Comparison of ENCODE assay signal across 9 cellular contexts in genomic region chr6:126312013-126312665, GRCh38. TPM values are rescaled to one million over a fixed set of nuclear protein-coding genes. Genes with fewer than 3 reads are reported as not detected.
DNase-seq lines count a peak whose midpoint lies in the region; ATAC-seq, FAIRE-seq and TF ChIP-seq lines count a peak whose summit lies in the region.
"Had no signal": no experiment of that assay in that cellular context is flagged by ENCODE, and none has a peak within 500 bp of the region (broad histone marks: within the 10 kb centered on the region; RNA-seq: fewer than 3 reads in every experiment).

No MANE protein-coding gene starts in this region.

- no peak for TF ChIP-seq POLR2A in A549 (IDR thresholded peaks at IDR 0.05; ENCODE audit: low read length)

- FAIRE-seq in A549 (lab: Jason Lieb, UNC), result no peak

- no peak overlapping the region for H3K4me2 ChIP-seq in A549

- ATAC-seq in A549 (peak in 1 of 2 experiments; percentile 82; a peak in 3 of 6 replicates), GM18873 (IDR thresholded peaks at IDR 0.05; ENCODE audit: low FRiP score, unreplicated experiment) (peak; percentile 80), HG03039 (IDR thresholded peaks at IDR 0.05; ENCODE audit: unreplicated experiment) (peak; percentile 83), left lung (peak; percentile 61)

- no peak overlapping the region for H3K4me3 Mint-ChIP-seq in activated T-helper 2 cell treated with anti-CD3 and anti-CD28 coated beads, Interferon-gamma antibody, Interleukin-2, Interleukin-4, amounts not matched to agents 10 μg/mL and 5 μg/mL and 100 μg/mL, durations not matched to agents 14 hours and 24 hours and 36 hours (ENCODE audit: low read depth)
- H3K4me3 Mint-ChIP-seq: central memory CD8-positive, alpha-beta T cell had no signal

- H3K4me3 ChIP-seq in A549 (no peak overlapping the region), left lung (no peak overlapping the region), MG63 (no peak overlapping the region)

- POLR2A ChIA-PET in A549 (lab: Yijun Ruan, JAX), result no interaction called here
- POLR2A ChIA-PET in RWPE1 (lab: Yijun Ruan, JAX; ENCODE audit: low non-redundant PET), result no interaction called here

- no peak for TF ChIP-seq EP300 in A549 (IDR thresholded peaks at IDR 0.05)

- TF ChIP-seq RAD21 in A549 (conservative IDR thresholded peaks at IDR 0.05 in 1 of 2, IDR thresholded peaks at IDR 0.05 in 1 of 2), result peak in 1 of 2 experiments; percentile 25; a peak in 1 of 5 replicates

- TF ChIP-seq CTCF in A549 (IDR thresholded peaks at IDR 0.05) (no peak), RWPE1 (conservative IDR thresholded peaks at IDR 0.05; ENCODE audit: low read depth) (no peak), left lung (IDR thresholded peaks at IDR 0.05) (no peak)

- no peaks in the 10 kb centered on the region for H3K36me3 Mint-ChIP-seq in activated T-helper 2 cell treated with anti-CD3 and anti-CD28 coated beads, Interferon-gamma antibody, Interleukin-2, Interleukin-4, amounts not matched to agents 10 μg/mL and 5 μg/mL and 100 μg/mL, durations not matched to agents 14 hours and 24 hours and 36 hours (ENCODE audit: low read depth)

- peaks cover 4% of the 10 kb centered on the region for H3K27me3 Mint-ChIP-seq in activated T-helper 2 cell treated with anti-CD3 and anti-CD28 coated beads, Interferon-gamma antibody, Interleukin-2, Interleukin-4, amounts not matched to agents 10 μg/mL and 5 μg/mL and 100 μg/mL, durations not matched to agents 14 hours and 24 hours and 36 hours (ENCODE audit: low read depth)
- H3K27me3 Mint-ChIP-seq: central memory CD8-positive, alpha-beta T cell had no signal

- H3K27me3 ChIP-seq in left lung (no peaks in the 10 kb centered on the region), MG63 (no peaks in the 10 kb centered on the region)

- no peaks in the 10 kb centered on the region for H3K4me1 ChIP-seq in A549
- H3K4me1 ChIP-seq in left lung, result no peaks in the 10 kb centered on the region

- H3K36me3 ChIP-seq in left lung, result no peaks in the 10 kb centered on the region
- H3K36me3 ChIP-seq in MG63, result no peaks in the 10 kb centered on the region

- intact Hi-C loops in left lung (cut with DNase I), result no loop called here
- intact Hi-C loops in activated T-helper 2 cell treated with anti-CD3 and anti-CD28 coated beads, Interferon-gamma antibody, Interleukin-2, Interleukin-4, amounts not matched to agents 10 μg/mL and 5 μg/mL and 100 μg/mL, durations not matched to agents 14 hours and 24 hours and 36 hours (cut with micrococcal nuclease), result no loop called here

- H3K27ac ChIP-seq in A549 (no peak overlapping the region), RWPE1 (no peak overlapping the region), left lung (no peak overlapping the region)

- CTCF ChIA-PET in A549 (lab: Yijun Ruan, JAX) (interaction anchor here (0.9 kb wide), 1 partner anchor 275 kb away, joined by 3 read pairs; no protein-coding TSS in a partner anchor), RWPE1 (lab: Yijun Ruan, JAX) (no interaction called here)

- H3K4me1 Mint-ChIP-seq in activated T-helper 2 cell treated with anti-CD3 and anti-CD28 coated beads, Interferon-gamma antibody, Interleukin-2, Interleukin-4, amounts not matched to agents 10 μg/mL and 5 μg/mL and 100 μg/mL, durations not matched to agents 14 hours and 24 hours and 36 hours (ENCODE audit: low read depth), result no peaks in the 10 kb centered on the region
- H3K4me1 Mint-ChIP-seq: central memory CD8-positive, alpha-beta T cell had no signal

- H3K9me3 Mint-ChIP-seq in activated T-helper 2 cell treated with anti-CD3 and anti-CD28 coated beads, Interferon-gamma antibody, Interleukin-2, Interleukin-4, amounts not matched to agents 10 μg/mL and 5 μg/mL and 100 μg/mL, durations not matched to agents 14 hours and 24 hours and 36 hours, result no peaks in the 10 kb centered on the region
- H3K9me3 Mint-ChIP-seq: central memory CD8-positive, alpha-beta T cell had no signal

- no peak overlapping the region for H3K27ac Mint-ChIP-seq in activated T-helper 2 cell treated with anti-CD3 and anti-CD28 coated beads, Interferon-gamma antibody, Interleukin-2, Interleukin-4, amounts not matched to agents 10 μg/mL and 5 μg/mL and 100 μg/mL, durations not matched to agents 14 hours and 24 hours and 36 hours

- H3K9me3 ChIP-seq in A549 (no peaks in the 10 kb centered on the region), left lung (no peaks in the 10 kb centered on the region), MG63 (no peaks in the 10 kb centered on the region)

- 89% methylated on average over 1 of the region's 1 CpG for WGBS in A549 (ENCODE audit: missing lambda C conversion rate)

- DNase-seq in A549 (ENCODE audit: low read depth in 1 of 2, low spot score in 1 of 2) (peak; percentile 7 to 15), RWPE1 (ENCODE audit: low spot score) (peak; percentile 24), left lung (no peak), SIG-M5 treated with dmso at 0.1 percent for 504 hours (lab: John Stamatoyannopoulos, UW; ENCODE audit: unreplicated experiment) (no peak), MG63 (no peak)
- no peak for DNase-seq in activated T-helper 2 cell treated with anti-CD3 and anti-CD28 coated beads, Interferon-gamma antibody, Interleukin-2, Interleukin-4, amounts not matched to agents 10 μg/mL and 5 μg/mL and 100 μg/mL, durations not matched to agents 14 hours and 24 hours and 36 hours (ENCODE audit: low spot score)

TF ChIP-seq in A549, 52 proteins besides CTCF, POLR2A, EP300 and RAD21:
- TF ChIP-seq USF2 (IDR thresholded peaks at IDR 0.05), result peak; percentile 20; the same call in 1 of the 2 replicates
- TF ChIP-seq HOXB13 (CRISPR knock-in tag; IDR thresholded peaks at IDR 0.05; ENCODE audit: low read depth), result no peak

RNA-seq across cellular contexts. Expression of gene CENPW, which starts 27.8 kb away (rescaled TPM):
- polyA plus RNA-seq in A549 (2011; rRNA removed) (19.0 and 28.2 TPM in 2 replicates), A549 (2017; fragmentation: RNase III; extraction: RNeasy Plus Mini Kit Qiagen cat#74134 plus additional on column Dnase treatment) (34.5 to 40.4 TPM (median 35.0 TPM) in 3 replicates)
- polyA plus RNA-seq in A549 (2012; cell fraction: cytosol; rRNA removed), result 16.4 and 21.7 TPM in 2 replicates
- 5.0 and 11.2 TPM in 2 replicates for polyA plus RNA-seq in A549 (2012; cell fraction: nucleus; rRNA removed)
- 2.5 and 7.3 TPM in 2 replicates for polyA minus RNA-seq in A549 (2011; rRNA and poly(A)+ RNA removed)
- 10 to 100 TPM in 1 of 2 donors, 1 to 10 TPM in 1; 8.5 to 10.5 TPM for total RNA-seq in left lung
- total RNA-seq in activated T-helper 2 cell treated with anti-CD3 and anti-CD28 coated beads, Interferon-gamma antibody, Interleukin-2, Interleukin-4, amounts not matched to agents 10 μg/mL and 5 μg/mL and 100 μg/mL, durations not matched to agents 14 hours and 24 hours and 36 hours, result 54.7 and 54.8 TPM in 2 replicates
- 0.67 and 30.4 TPM in 2 replicates for total RNA-seq in MG63 (2014; rRNA removed; shearing (Covaris generic); ENCODE audit: low replicate concordance)

Comparison
In these comparisons a context has a peak if more than half of its experiments do, and no peak if none do; other contexts are left out.
1. DNase-seq: peak in A549 (2 of 2) and RWPE1 (single experiment); none in left lung (0 of 2), activated T-helper 2 cell treated with anti-CD3 and anti-CD28 coated beads, Interferon-gamma antibody, Interleukin-2, Interleukin-4, amounts not matched to agents 10 μg/mL and 5 μg/mL and 100 μg/mL, durations not matched to agents 14 hours and 24 hours and 36 hours (single experiment), SIG-M5 treated with dmso at 0.1 percent for 504 hours (single experiment) and MG63 (single experiment).